Comparison of ENCODE assay signal across 16 cellular contexts in the genomic region with DNA sequence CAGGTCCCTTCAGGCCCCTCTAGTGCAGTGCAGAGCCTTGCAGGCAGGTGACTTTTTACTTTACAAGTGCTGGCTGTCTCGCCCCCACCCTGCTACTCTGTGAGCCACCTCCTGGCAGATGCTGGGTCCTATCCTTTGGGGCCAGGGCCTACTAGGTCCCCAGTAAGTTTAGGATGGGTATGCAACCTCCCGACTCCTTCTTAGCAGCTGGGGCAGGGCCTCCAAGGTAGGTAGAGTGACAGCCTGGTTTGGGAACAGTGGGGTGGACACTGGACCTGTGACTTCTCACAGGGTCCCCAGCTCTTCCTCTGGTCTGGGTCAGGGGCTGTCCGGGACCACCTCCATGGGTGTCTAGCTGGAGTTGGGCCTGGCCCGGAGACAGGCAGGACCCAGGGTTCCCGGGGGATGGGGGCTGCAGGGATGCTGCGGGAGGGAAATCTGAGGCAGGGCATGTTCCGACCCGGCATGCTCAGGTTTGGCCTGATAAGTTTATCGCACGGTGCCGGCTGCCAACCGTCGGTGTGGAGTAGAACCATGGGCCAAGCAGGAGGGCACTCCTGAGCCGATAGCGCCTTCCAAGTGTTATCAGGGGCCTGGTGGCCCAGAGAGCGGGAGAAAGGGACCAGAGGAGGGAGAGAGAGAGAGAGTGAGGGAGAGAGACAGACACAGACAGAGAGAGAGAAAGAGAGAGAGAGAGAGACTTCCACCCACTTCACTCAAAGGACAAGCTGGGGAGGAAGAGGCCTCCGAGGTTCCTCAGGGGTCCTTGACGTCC. TPM values are rescaled to one million over a fixed set of nuclear protein-coding genes. Genes with fewer than 3 reads are reported as not detected.
"Had no signal": no experiment of that assay in that cellular context is flagged by ENCODE, and none has a peak within 500 bp of the region (broad histone marks: within the 10 kb centered on the region; RNA-seq: fewer than 3 reads in every experiment).

No MANE protein-coding gene starts in this region.

- H3K4me1 ChIP-seq: pancreas, thyroid gland, uterus had no signal

- DNase-seq: activated CD4-positive, alpha-beta T cell treated with anti-CD3 and anti-CD28 coated beads for 36 hours; activated CD8-positive, alpha-beta memory T cell treated with anti-CD3 and anti-CD28 coated beads, Interleukin-2, amount 50 U/mL, for 4 hours; activated CD8-positive, alpha-beta T cell treated with anti-CD3 and anti-CD28 coated beads for 36 hours; activated T-cell treated with anti-CD3 and anti-CD28 coated beads, Interleukin-2, amount 50 U/mL, for 72 hours; islet precursor cell; thyroid gland; uterus; WERI-Rb-1 had no signal

- H3K4me1 Mint-ChIP-seq: activated CD4-positive, alpha-beta T cell treated with anti-CD3 and anti-CD28 coated beads for 36 hours had no signal

- H3K27me3 ChIP-seq: cardiac muscle cell, pancreas, thyroid gland, uterus had no signal

- H3K9me3 ChIP-seq: pancreas, thyroid gland, uterus had no signal

- ATAC-seq: activated CD4-positive, alpha-beta T cell treated with anti-CD3 and anti-CD28 coated beads for 36 hours; activated CD8-positive, alpha-beta T cell treated with anti-CD3 and anti-CD28 coated beads for 36 hours; activated T-cell treated with anti-CD3 and anti-CD28 coated beads, Interleukin-2, amount 50 U/mL, for 72 hours; pancreas had no signal

- H3K4me2 ChIP-seq: neural progenitor cell had no signal

- H3K9ac ChIP-seq: neural progenitor cell had no signal

- H3K9me3 Mint-ChIP-seq: activated CD8-positive, alpha-beta T cell treated with anti-CD3 and anti-CD28 coated beads for 36 hours; activated T-cell treated with anti-CD3 and anti-CD28 coated beads, Interleukin-2, amount 50 U/mL, for 72 hours; mesothelial cell of epicardium; neural progenitor cell; T-helper 2 cell treated with Interferon-gamma antibody and Interleukin-4, amounts not matched to agents 5 μg/mL and 100 μg/mL, for 36 hours had no signal

- H3K36me3 Mint-ChIP-seq: mesothelial cell of epicardium, neural progenitor cell had no signal

- H3K36me3 ChIP-seq: cardiac muscle cell, neural progenitor cell, pancreas, thyroid gland, uterus, WERI-Rb-1 had no signal

- H2AFZ ChIP-seq: neural progenitor cell had no signal

- H3K4me3 Mint-ChIP-seq: activated CD4-positive, alpha-beta T cell treated with anti-CD3 and anti-CD28 coated beads for 36 hours; activated CD8-positive, alpha-beta T cell treated with anti-CD3 and anti-CD28 coated beads for 36 hours; activated T-cell treated with anti-CD3 and anti-CD28 coated beads, Interleukin-2, amount 50 U/mL, for 72 hours; mesothelial cell of epicardium; neural progenitor cell; T-helper 2 cell treated with Interferon-gamma antibody and Interleukin-4, amounts not matched to agents 5 μg/mL and 100 μg/mL, for 36 hours had no signal

- H3K4me3 ChIP-seq: cardiac muscle cell, neural progenitor cell, pancreas, skin epidermis, thyroid gland, uterus had no signal

- H3K27ac Mint-ChIP-seq: activated CD4-positive, alpha-beta T cell treated with anti-CD3 and anti-CD28 coated beads for 36 hours; activated CD8-positive, alpha-beta T cell treated with anti-CD3 and anti-CD28 coated beads for 36 hours; activated T-cell treated with anti-CD3 and anti-CD28 coated beads, Interleukin-2, amount 50 U/mL, for 72 hours; mesothelial cell of epicardium; neural progenitor cell; T-helper 2 cell treated with Interferon-gamma antibody and Interleukin-4, amounts not matched to agents 5 μg/mL and 100 μg/mL, for 36 hours had no signal

- H3K27ac ChIP-seq: cardiac muscle cell, neural progenitor cell, pancreas, skin epidermis, thyroid gland, uterus, WERI-Rb-1 had no signal

RNA-seq across cellular contexts. Expression of gene GFI1B, which starts 20.6 kb away (rescaled TPM):
- total RNA-seq: activated CD8-positive, alpha-beta T cell treated with anti-CD3 and anti-CD28 coated beads for 36 hours; mesothelial cell of epicardium; myocyte; renal cortical epithelial cell had no signal
- polyA plus RNA-seq: cardiac muscle cell had no signal
